In genomic region chr2:109638807-109639206, GRCh38 we compare ENCODE assay signal across 16 cellular contexts. TPM values are rescaled to one million over a fixed set of nuclear protein-coding genes. Genes with fewer than 3 reads are reported as not detected.
A peak's percentile ranks its signal among the peaks of the same experiment; 100 is the strongest.
DNase-seq lines count a peak whose midpoint lies in the region; ATAC-seq and TF ChIP-seq lines count a peak whose summit lies in the region.
"Had no signal": no experiment of that assay in that cellular context is flagged by ENCODE, and none has a peak within 500 bp of the region (broad histone marks: within the 10 kb centered on the region; RNA-seq: fewer than 3 reads in every experiment).

No MANE protein-coding gene starts in this region.

- CTCF ChIA-PET in CD4-positive, alpha-beta memory T cell (lab: Charles Lee; ENCODE audit: partially characterized antibody) = no interaction called here

- no peak for TF ChIP-seq CTCF in mucosa of descending colon (IDR thresholded peaks at IDR 0.05)

- H3K36me3 ChIP-seq in mucosa of descending colon (ENCODE audit: low read depth) = no peaks in the 10 kb centered on the region
- H3K36me3 ChIP-seq in CD4-positive, alpha-beta memory T cell (ENCODE audit: insufficient read depth, low read length) = no peaks in the 10 kb centered on the region

- POLR2A ChIA-PET in CD4-positive, alpha-beta memory T cell (lab: Charles Lee; ENCODE audit: partially characterized antibody) = no interaction called here

- peak; percentile 52 for ATAC-seq in GM19438 (IDR thresholded peaks at IDR 0.05; ENCODE audit: low read depth, unreplicated experiment)
- peak; percentile 32 for ATAC-seq in HG03571 (IDR thresholded peaks at IDR 0.05; ENCODE audit: unreplicated experiment)
- ATAC-seq in mucosa of descending colon = peak; percentile 53

- no peaks in the 10 kb centered on the region for H3K9me3 Mint-ChIP-seq in CD4-positive, alpha-beta memory T cell
- H3K9me3 Mint-ChIP-seq: HFFc6, type B pancreatic cell had no signal

- no peak overlapping the region for H3K27ac ChIP-seq in CD4-positive, alpha-beta memory T cell (ENCODE audit: low read depth, low read length)

- peaks cover 0 to 2% of the 10 kb centered on the region in 2 donors for H3K27me3 Mint-ChIP-seq in CD4-positive, alpha-beta memory T cell
- H3K27me3 Mint-ChIP-seq: type B pancreatic cell had no signal

- DNase-seq in SHP77 (lab: John Stamatoyannopoulos, UW) (peak; percentile 14 to 30), mucosa of descending colon (peak in 1 of 3 donors; percentile 32), NCI-H524 treated with DMSO at 0.1 percent for 48 hours (lab: John Stamatoyannopoulos, UW) (no peak), amniotic stem cell (lab: John Stamatoyannopoulos, UW) (no peak)
- DNase-seq in CD4-positive, alpha-beta memory T cell = no peak
- no peak for DNase-seq in activated effector memory CD4-positive, alpha-beta T cell treated with anti-CD3 and anti-CD28 coated beads, Interleukin-2, amount 50 U/mL, for 16 hours
- DNase-seq: Caco-2; HFFc6; mammary epithelial cell; NCI-H510A; nucleus accumbens; stimulated activated CD4-positive, alpha-beta T cell treated with anti-CD3 and anti-CD28 coated beads, Interleukin-15, amount 100 ng/mL, for 24 hours; stimulated activated CD8-positive, alpha-beta memory T cell treated with anti-CD3 and anti-CD28 coated beads, Interleukin-4, amount 100 ng/mL, for 48 hours had no signal

- H3K4me1 ChIP-seq in mucosa of descending colon (ENCODE audit: low read depth) = peaks cover 2% of the 10 kb centered on the region
- H3K4me1 ChIP-seq in CD4-positive, alpha-beta memory T cell (ENCODE audit: insufficient read depth, low read length) = peaks cover 9% of the 10 kb centered on the region

- H3K9me3 ChIP-seq in mucosa of descending colon = no peaks in the 10 kb centered on the region
- H3K9me3 ChIP-seq in CD4-positive, alpha-beta memory T cell (ENCODE audit: control insufficient read depth in 1 of 2, low read length in 2 of 2) = no peaks in the 10 kb centered on the region
- H3K9me3 ChIP-seq: Caco-2 had no signal

- H3K4me3 Mint-ChIP-seq in CD4-positive, alpha-beta memory T cell = peak overlapping the region in 1 of 8 donors; percentile 16
- H3K4me3 Mint-ChIP-seq: HFFc6, type B pancreatic cell had no signal

- H3K36me3 Mint-ChIP-seq in CD4-positive, alpha-beta memory T cell = no peaks in the 10 kb centered on the region
- H3K36me3 Mint-ChIP-seq: type B pancreatic cell had no signal

- no peak overlapping the region for H3K27ac Mint-ChIP-seq in CD4-positive, alpha-beta memory T cell
- H3K27ac Mint-ChIP-seq: HFFc6, type B pancreatic cell had no signal

- H3K27me3 ChIP-seq in CD4-positive, alpha-beta memory T cell (ENCODE audit: insufficient read depth, low read length) = no peaks in the 10 kb centered on the region

- H3K4me1 Mint-ChIP-seq in CD4-positive, alpha-beta memory T cell = peaks cover 5 to 10% (median 6%) of the 10 kb centered on the region in 4 donors

- H3K4me3 ChIP-seq in mucosa of descending colon = no peak overlapping the region
- H3K4me3 ChIP-seq in CD4-positive, alpha-beta memory T cell (ENCODE audit: low read length in 2 of 2) = no peak overlapping the region

- intact Hi-C loops in mucosa of descending colon (cut with DNase I, micrococcal nuclease) = no loop called here
- intact Hi-C loops in CD4-positive, alpha-beta memory T cell (cut with micrococcal nuclease) = no loop called here

RNA-seq across cellular contexts. Expression of gene SOWAHC, which starts 24.6 kb away (rescaled TPM):
- total RNA-seq in mucosa of descending colon = 10 to 100 TPM; 30.2 to 44.0 (median 35.8) TPM
- total RNA-seq in CD4-positive, alpha-beta memory T cell = 1 to 10 TPM; 1.4 to 1.5 TPM
- polyA plus RNA-seq in CD4-positive, alpha-beta memory T cell = under 1 TPM; 0.37 to 0.77 TPM

RNA-seq across cellular contexts. Expression of gene SEPTIN10, which starts 25.0 kb away (rescaled TPM):
- total RNA-seq in mucosa of descending colon = 100 to 1,000 TPM in 1 of 3 donors, 10 to 100 TPM in 2; 79.3 to 112 (median 84.1) TPM
- total RNA-seq in CD4-positive, alpha-beta memory T cell = 1 to 10 TPM; 5.1 to 5.7 TPM
- 1 to 10 TPM; 2.5 to 3.3 TPM for polyA plus RNA-seq in CD4-positive, alpha-beta memory T cell

Comparison
In these comparisons a context has a peak if more than half of its experiments do, and no peak if none do; other contexts are left out.
1. DNase-seq: peak in SHP77 (2 of 2); none in NCI-H524 treated with DMSO at 0.1 percent for 48 hours (single experiment), CD4-positive, alpha-beta memory T cell (0 of 5), amniotic stem cell (single experiment) and activated effector memory CD4-positive, alpha-beta T cell treated with anti-CD3 and anti-CD28 coated beads, Interleukin-2, amount 50 U/mL, for 16 hours (single experiment).
2. RNA of gene SOWAHC, which starts 24.6 kb away (total RNA-seq): 30.2 to 44.0 TPM in mucosa of descending colon; 1.4 to 1.5 TPM in CD4-positive, alpha-beta memory T cell; every median in the first group is over 10 times any median in the second.
3. RNA of gene SEPTIN10, which starts 25.0 kb away (total RNA-seq): 79.3 to 112 TPM in mucosa of descending colon; 5.1 to 5.7 TPM in CD4-positive, alpha-beta memory T cell; every median in the first group is over 10 times any median in the second.
4. Peak in every context shown above with its lines, with median percentiles within 50 percentile points of each other: ATAC-seq.